ENCODE assay signal across 8 cellular contexts in genomic region chr17:64506576-64507417, GRCh38. TPM values are rescaled to one million over a fixed set of nuclear protein-coding genes. Genes with fewer than 3 reads are reported as not detected.
DNase-seq lines count a peak whose midpoint lies in the region; ATAC-seq and TF ChIP-seq lines count a peak whose summit lies in the region.

CEP95 (plus strand) TSS chr17:64506977; CDS start chr17:64507098, 121 bp downstream.

- peak within 1 kb of the TSS; percentile 98 to 100 for H3K27ac ChIP-seq in right atrium auricular region

- no peaks in the 10 kb centered on the region for H3K27me3 Mint-ChIP-seq in T-helper 17 cell

- no peak for TF ChIP-seq CTCF in right atrium auricular region (IDR thresholded peaks at IDR 0.05)

- peak within 1 kb of the TSS; percentile 99 for H3K4me3 Mint-ChIP-seq in T-helper 17 cell

- DNase-seq in NCI-H187 (lab: John Stamatoyannopoulos, UW) (peak; percentile 91 to 98), T-helper 17 cell (peak; percentile 83 to 91 (median 87)), amygdala (lab: John Stamatoyannopoulos, UW) (peak; percentile 86 to 100 (median 97)), right atrium auricular region (ENCODE audit: low spot score) (peak; percentile 98), renal cortical epithelial cell (ENCODE audit: low read depth) (peak; percentile 95), islet precursor cell (no peak)

- peaks cover 17% of the 10 kb centered on the region for H3K36me3 Mint-ChIP-seq in T-helper 17 cell (ENCODE audit: low read depth)

- H3K4me1 ChIP-seq in right atrium auricular region, result peaks cover 0 to 49% of the 10 kb centered on the region in 2 donors

- H3K9me3 ChIP-seq in T-helper 17 cell (ENCODE audit: control insufficient read depth, low read length, poor library complexity, severe bottlenecking) (no peaks in the 10 kb centered on the region), right atrium auricular region (no peaks in the 10 kb centered on the region)

- H3K36me3 ChIP-seq in right atrium auricular region, result peaks cover 68% of the 10 kb centered on the region

- ATAC-seq in HG02884 (IDR thresholded peaks at IDR 0.05; ENCODE audit: unreplicated experiment), result peak; percentile 53
- ATAC-seq in T-helper 17 cell, result peak; percentile 70

- peaks cover 55% of the 10 kb centered on the region for H3K4me1 Mint-ChIP-seq in T-helper 17 cell

- H3K27ac Mint-ChIP-seq in T-helper 17 cell, result peak within 1 kb of the TSS; percentile 100

- TF ChIP-seq POLR2A in GM15510 (IDR thresholded peaks at IDR 0.05; ENCODE audit: borderline replicate concordance, extremely low read depth, insufficient read length), result peak; percentile 77

- H3K27me3 ChIP-seq in right atrium auricular region, result no peaks in the 10 kb centered on the region

- H3K4me3 ChIP-seq in right atrium auricular region, result peak within 1 kb of the TSS; percentile 93 to 100

RNA-seq across cellular contexts. Expression of gene CEP95, which starts in this region (rescaled TPM):
- total RNA-seq in T-helper 17 cell (100 to 1,000 TPM; 130 to 143 TPM), right atrium auricular region (10 to 100 TPM; 15.8 to 19.9 TPM), renal cortical epithelial cell (10.6 and 39.6 TPM in 2 replicates)
